ENCODE assay signal across 18 cellular contexts in the genomic region with DNA sequence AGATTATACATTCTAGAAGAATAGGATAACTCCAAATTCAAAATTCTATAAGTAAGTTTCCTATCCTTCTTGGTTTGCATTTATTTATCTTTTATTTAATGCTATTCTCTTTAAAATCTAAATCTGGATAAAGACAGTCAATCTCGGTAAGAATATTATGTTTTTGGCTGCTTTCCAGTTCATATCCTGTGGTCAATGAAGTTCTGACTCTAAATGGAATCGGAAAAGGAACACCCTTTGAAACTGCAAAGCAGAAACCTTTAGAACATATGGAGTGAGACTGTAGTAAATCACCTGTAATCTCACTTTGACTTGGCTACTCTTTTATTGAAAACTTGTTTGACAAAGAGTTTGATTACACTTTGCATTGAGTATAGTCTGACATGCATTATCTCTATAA.
DNase-seq lines count a peak whose midpoint lies in the region; ATAC-seq, FAIRE-seq and TF ChIP-seq lines count a peak whose summit lies in the region.
"Had no signal": no experiment of that assay in that cellular context is flagged by ENCODE, and none has a peak within 500 bp of the region (broad histone marks: within the 10 kb centered on the region; RNA-seq: fewer than 3 reads in every experiment).

No MANE protein-coding gene starts in this region.

- no peak overlapping the region for H3K27ac ChIP-seq in GM23338 (ENCODE audit: low read depth)

- DNase-seq in NCI-H69 (lab: John Stamatoyannopoulos, UW) (peak; percentile 49), left colon (no peak), GM12892 (ENCODE audit: insufficient read length) (no peak), NCI-H146 treated with DMSO at 0.1 percent for 48 hours (lab: John Stamatoyannopoulos, UW; ENCODE audit: unreplicated experiment) (no peak), iPS-NIHi7 (ENCODE audit: extremely low spot score) (no peak), GM23338 (ENCODE audit: low spot score) (no peak)
- DNase-seq: ACHN; BE2C; C1 segment of cervical spinal cord; CD4-positive, CD25-positive, alpha-beta regulatory T cell; CD8-positive, alpha-beta memory T cell; COR-L47; GOT3; H7 had no signal

- H3K79me2 ChIP-seq in GM23338 (replicated peaks; ENCODE audit: insufficient read depth), result no peaks in the 10 kb centered on the region

- no peak for TF ChIP-seq POLR2A in GM12892 (IDR thresholded peaks at IDR 0.05; ENCODE audit: low read depth, low read length)

- H3K4me2 ChIP-seq in GM23338, result no peak overlapping the region

- FAIRE-seq in endometrium (lab: Jason Lieb, UNC) (peak; percentile 4), GM12892 (lab: Jason Lieb, UNC) (no peak)

- no peak for TF ChIP-seq CTCF in GM23338 (conservative IDR thresholded peaks at IDR 0.05; ENCODE audit: low read depth in 2 of 2)

- intact Hi-C loops in left colon (cut with DNase I, micrococcal nuclease), result no loop called here

- no peaks in the 10 kb centered on the region for H3K36me3 Mint-ChIP-seq in GM23338 (ENCODE audit: low read depth)

- H3K27ac Mint-ChIP-seq in GM23338, result no peak overlapping the region
- H3K27ac Mint-ChIP-seq: CD4-positive, CD25-positive, alpha-beta regulatory T cell; CD8-positive, alpha-beta memory T cell; IgD-negative memory B cell had no signal

- H3K9me2 ChIP-seq in GM23338 (ENCODE audit: insufficient read depth), result no peaks in the 10 kb centered on the region

- ATAC-seq in left colon (peak; percentile 78), GM23338 (no peak)
- ATAC-seq: HCT116, HepG2 had no signal

- H3F3A ChIP-seq in GM23338 (replicated peaks; ENCODE audit: low read depth), result no peaks in the 10 kb centered on the region

- no peaks in the 10 kb centered on the region for H3K4me1 Mint-ChIP-seq in GM23338
- H3K4me1 Mint-ChIP-seq: CD8-positive, alpha-beta memory T cell; IgD-negative memory B cell had no signal

- no peaks in the 10 kb centered on the region for H3K36me3 ChIP-seq in GM23338 (ENCODE audit: insufficient read depth)
- H3K36me3 ChIP-seq: BE2C had no signal

- no peaks in the 10 kb centered on the region for H3K4me1 ChIP-seq in GM23338 (ENCODE audit: insufficient read depth)

- H3K27me3 Mint-ChIP-seq in GM23338 (ENCODE audit: insufficient read depth, low read depth, poor library complexity), result no peaks in the 10 kb centered on the region
- H3K27me3 Mint-ChIP-seq: CD4-positive, CD25-positive, alpha-beta regulatory T cell; CD8-positive, alpha-beta memory T cell; IgD-negative memory B cell had no signal

- no peak overlapping the region for H3K4me3 Mint-ChIP-seq in GM23338
- H3K4me3 Mint-ChIP-seq: CD4-positive, CD25-positive, alpha-beta regulatory T cell; CD8-positive, alpha-beta memory T cell; IgD-negative memory B cell had no signal

- H3K4me3 ChIP-seq in GM23338, result no peak overlapping the region

- H3K9me3 Mint-ChIP-seq in GM23338, result no peaks in the 10 kb centered on the region
- H3K9me3 Mint-ChIP-seq: CD4-positive, CD25-positive, alpha-beta regulatory T cell; CD8-positive, alpha-beta memory T cell had no signal

- H3K27me3 ChIP-seq in GM23338 (ENCODE audit: insufficient read depth), result no peaks in the 10 kb centered on the region
- H3K27me3 ChIP-seq: BE2C had no signal

- no peaks in the 10 kb centered on the region for H4K20me1 ChIP-seq in GM23338 (replicated peaks; ENCODE audit: insufficient read depth)

- H2AFZ ChIP-seq in GM23338, result no peak overlapping the region

TF ChIP-seq in GM23338, 12 proteins besides CTCF, POLR2A, EP300 and RAD21 (continues in another document):
- TF ChIP-seq EZH2 (IDR thresholded peaks at IDR 0.05; ENCODE audit: low read depth, unreplicated experiment) (no peak), NANOG (IDR thresholded peaks at IDR 0.05; ENCODE audit: borderline replicate concordance) (no peak), CREB1 (CRISPR knock-in tag; IDR thresholded peaks at IDR 0.05; ENCODE audit: low read depth) (no peak), EZH2phosphoT487 (IDR thresholded peaks at IDR 0.05; ENCODE audit: unreplicated experiment) (no peak), STAT1 (IDR thresholded peaks at IDR 0.05; ENCODE audit: unreplicated experiment) (no peak), POLR2AphosphoS5 (IDR thresholded peaks at IDR 0.05; ENCODE audit: low read depth) (no peak), JUNB (IDR thresholded peaks at IDR 0.05; ENCODE audit: unreplicated experiment) (no peak), ZNF331 (CRISPR knock-in tag; IDR thresholded peaks at IDR 0.05; ENCODE audit: low read depth) (no peak), ZNF114 (CRISPR knock-in tag; IDR thresholded peaks at IDR 0.05) (no peak)
- TF ChIP-seq, protein P1, sequence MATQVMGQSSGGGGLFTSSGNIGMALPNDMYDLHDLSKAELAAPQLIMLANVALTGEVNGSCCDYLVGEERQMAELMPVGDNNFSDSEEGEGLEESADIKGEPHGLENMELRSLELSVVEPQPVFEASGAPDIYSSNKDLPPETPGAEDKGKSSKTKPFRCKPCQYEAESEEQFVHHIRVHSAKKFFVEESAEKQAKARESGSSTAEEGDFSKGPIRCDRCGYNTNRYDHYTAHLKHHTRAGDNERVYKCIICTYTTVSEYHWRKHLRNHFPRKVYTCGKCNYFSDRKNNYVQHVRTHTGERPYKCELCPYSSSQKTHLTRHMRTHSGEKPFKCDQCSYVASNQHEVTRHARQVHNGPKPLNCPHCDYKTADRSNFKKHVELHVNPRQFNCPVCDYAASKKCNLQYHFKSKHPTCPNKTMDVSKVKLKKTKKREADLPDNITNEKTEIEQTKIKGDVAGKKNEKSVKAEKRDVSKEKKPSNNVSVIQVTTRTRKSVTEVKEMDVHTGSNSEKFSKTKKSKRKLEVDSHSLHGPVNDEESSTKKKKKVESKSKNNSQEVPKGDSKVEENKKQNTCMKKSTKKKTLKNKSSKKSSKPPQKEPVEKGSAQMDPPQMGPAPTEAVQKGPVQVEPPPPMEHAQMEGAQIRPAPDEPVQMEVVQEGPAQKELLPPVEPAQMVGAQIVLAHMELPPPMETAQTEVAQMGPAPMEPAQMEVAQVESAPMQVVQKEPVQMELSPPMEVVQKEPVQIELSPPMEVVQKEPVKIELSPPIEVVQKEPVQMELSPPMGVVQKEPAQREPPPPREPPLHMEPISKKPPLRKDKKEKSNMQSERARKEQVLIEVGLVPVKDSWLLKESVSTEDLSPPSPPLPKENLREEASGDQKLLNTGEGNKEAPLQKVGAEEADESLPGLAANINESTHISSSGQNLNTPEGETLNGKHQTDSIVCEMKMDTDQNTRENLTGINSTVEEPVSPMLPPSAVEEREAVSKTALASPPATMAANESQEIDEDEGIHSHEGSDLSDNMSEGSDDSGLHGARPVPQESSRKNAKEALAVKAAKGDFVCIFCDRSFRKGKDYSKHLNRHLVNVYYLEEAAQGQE (IDR thresholded peaks at IDR 0.05; ENCODE audit: unreplicated experiment), result no peak
- TF ChIP-seq, protein P2, sequence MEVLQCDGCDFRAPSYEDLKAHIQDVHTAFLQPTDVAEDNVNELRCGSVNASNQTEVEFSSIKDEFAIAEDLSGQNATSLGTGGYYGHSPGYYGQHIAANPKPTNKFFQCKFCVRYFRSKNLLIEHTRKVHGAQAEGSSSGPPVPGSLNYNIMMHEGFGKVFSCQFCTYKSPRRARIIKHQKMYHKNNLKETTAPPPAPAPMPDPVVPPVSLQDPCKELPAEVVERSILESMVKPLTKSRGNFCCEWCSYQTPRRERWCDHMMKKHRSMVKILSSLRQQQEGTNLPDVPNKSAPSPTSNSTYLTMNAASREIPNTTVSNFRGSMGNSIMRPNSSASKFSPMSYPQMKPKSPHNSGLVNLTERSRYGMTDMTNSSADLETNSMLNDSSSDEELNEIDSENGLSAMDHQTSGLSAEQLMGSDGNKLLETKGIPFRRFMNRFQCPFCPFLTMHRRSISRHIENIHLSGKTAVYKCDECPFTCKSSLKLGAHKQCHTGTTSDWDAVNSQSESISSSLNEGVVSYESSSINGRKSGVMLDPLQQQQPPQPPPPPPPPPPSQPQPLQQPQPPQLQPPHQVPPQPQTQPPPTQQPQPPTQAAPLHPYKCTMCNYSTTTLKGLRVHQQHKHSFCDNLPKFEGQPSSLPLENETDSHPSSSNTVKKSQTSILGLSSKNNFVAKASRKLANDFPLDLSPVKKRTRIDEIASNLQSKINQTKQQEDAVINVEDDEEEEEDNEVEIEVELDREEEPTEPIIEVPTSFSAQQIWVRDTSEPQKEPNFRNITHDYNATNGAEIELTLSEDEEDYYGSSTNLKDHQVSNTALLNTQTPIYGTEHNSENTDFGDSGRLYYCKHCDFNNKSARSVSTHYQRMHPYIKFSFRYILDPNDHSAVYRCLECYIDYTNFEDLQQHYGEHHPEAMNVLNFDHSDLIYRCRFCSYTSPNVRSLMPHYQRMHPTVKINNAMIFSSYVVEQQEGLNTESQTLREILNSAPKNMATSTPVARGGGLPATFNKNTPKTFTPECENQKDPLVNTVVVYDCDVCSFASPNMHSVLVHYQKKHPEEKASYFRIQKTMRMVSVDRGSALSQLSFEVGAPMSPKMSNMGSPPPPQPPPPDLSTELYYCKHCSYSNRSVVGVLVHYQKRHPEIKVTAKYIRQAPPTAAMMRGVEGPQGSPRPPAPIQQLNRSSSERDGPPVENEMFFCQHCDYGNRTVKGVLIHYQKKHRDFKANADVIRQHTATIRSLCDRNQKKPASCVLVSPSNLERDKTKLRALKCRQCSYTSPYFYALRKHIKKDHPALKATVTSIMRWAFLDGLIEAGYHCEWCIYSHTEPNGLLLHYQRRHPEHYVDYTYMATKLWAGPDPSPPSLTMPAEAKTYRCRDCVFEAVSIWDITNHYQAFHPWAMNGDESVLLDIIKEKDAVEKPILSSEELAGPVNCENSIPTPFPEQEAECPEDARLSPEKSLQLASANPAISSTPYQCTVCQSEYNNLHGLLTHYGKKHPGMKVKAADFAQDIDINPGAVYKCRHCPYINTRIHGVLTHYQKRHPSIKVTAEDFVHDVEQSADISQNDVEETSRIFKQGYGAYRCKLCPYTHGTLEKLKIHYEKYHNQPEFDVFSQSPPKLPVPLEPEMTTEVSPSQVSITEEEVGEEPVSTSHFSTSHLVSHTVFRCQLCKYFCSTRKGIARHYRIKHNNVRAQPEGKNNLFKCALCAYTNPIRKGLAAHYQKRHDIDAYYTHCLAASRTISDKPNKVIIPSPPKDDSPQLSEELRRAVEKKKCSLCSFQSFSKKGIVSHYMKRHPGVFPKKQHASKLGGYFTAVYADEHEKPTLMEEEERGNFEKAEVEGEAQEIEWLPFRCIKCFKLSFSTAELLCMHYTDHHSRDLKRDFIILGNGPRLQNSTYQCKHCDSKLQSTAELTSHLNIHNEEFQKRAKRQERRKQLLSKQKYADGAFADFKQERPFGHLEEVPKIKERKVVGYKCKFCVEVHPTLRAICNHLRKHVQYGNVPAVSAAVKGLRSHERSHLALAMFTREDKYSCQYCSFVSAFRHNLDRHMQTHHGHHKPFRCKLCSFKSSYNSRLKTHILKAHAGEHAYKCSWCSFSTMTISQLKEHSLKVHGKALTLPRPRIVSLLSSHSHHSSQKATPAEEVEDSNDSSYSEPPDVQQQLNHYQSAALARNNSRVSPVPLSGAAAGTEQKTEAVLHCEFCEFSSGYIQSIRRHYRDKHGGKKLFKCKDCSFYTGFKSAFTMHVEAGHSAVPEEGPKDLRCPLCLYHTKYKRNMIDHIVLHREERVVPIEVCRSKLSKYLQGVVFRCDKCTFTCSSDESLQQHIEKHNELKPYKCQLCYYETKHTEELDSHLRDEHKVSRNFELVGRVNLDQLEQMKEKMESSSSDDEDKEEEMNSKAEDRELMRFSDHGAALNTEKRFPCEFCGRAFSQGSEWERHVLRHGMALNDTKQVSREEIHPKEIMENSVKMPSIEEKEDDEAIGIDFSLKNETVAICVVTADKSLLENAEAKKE (CRISPR knock-in tag; IDR thresholded peaks at IDR 0.05), result no peak
